15 cellular contexts compared by ENCODE assay signal in the genomic region with DNA sequence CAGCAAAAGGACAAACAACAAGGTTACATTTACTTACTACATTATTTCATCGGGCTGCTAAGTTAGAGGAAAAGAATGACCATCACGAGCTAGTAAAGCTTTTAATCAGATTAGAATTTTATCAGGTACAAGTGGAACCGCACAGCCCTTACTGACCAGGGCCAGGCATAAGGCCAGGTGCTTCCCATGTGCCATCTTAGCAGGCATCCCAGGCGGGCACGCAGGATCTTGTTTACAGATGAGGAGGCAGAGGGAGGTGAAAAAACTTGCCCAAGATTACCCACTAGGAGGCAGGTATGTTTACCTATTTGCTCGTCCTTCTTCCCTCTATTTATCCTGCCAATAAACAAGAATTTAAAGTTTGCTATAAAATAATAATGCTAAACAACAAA. TPM values are rescaled to one million over a fixed set of nuclear protein-coding genes. Genes with fewer than 3 reads are reported as not detected.
DNase-seq lines count a peak whose midpoint lies in the region; ATAC-seq, FAIRE-seq and TF ChIP-seq lines count a peak whose summit lies in the region.
"Had no signal": no experiment of that assay in that cellular context is flagged by ENCODE, and none has a peak within 500 bp of the region (broad histone marks: within the 10 kb centered on the region; RNA-seq: fewer than 3 reads in every experiment).

No MANE protein-coding gene starts in this region.

- H3K27ac ChIP-seq in IMR-90 (ENCODE audit: insufficient read depth, low read length) (no peak overlapping the region), SJCRH30 (no peak overlapping the region)

- peaks cover 29 to 64% of the 10 kb centered on the region in 2 experiments for H3K79me1 ChIP-seq in IMR-90 (ENCODE audit: low read depth in 1 of 2, low read length in 2 of 2)

- H3K9me1 ChIP-seq in IMR-90 (ENCODE audit: insufficient read depth, low read length): peaks cover 14% of the 10 kb centered on the region

- H4K20me1 ChIP-seq in IMR-90 (ENCODE audit: insufficient read depth, low read length): peaks cover 25% of the 10 kb centered on the region

- H3K27me3 Mint-ChIP-seq in activated CD8-positive, alpha-beta T cell treated with anti-CD3 and anti-CD28 coated beads for 36 hours: no peaks in the 10 kb centered on the region
- no peaks in the 10 kb centered on the region for H3K27me3 Mint-ChIP-seq in activated CD8-positive, alpha-beta T cell treated with anti-CD3 and anti-CD28 coated beads, Interleukin-2, amount 10 ng/mL, durations not matched to agents 7 days and 5 days (ENCODE audit: low read depth)
- H3K27me3 Mint-ChIP-seq: activated CD4-positive, alpha-beta T cell treated with anti-CD3 and anti-CD28 coated beads, Interleukin-2, amount 10 ng/mL, durations not matched to agents 7 days and 5 days had no signal

- dilution Hi-C loops in IMR-90 (cut with HindIII; ENCODE audit: low sequenced_read_pairs, unreplicated experiment): no loop called here

- WGBS in IMR-90 (ENCODE audit: extremely low coverage in 2 of 2, insufficient read length in 1 of 2), 2 experiments: no CpG with 5 or more reads among the region's 6 CpGs

- no peak for TF ChIP-seq CTCF in activated CD8-positive, alpha-beta T cell treated with anti-CD3 and anti-CD28 coated beads for 36 hours (IDR thresholded peaks at IDR 0.05)
- TF ChIP-seq CTCF in IMR-90 (conservative IDR thresholded peaks at IDR 0.05; ENCODE audit: low read depth, low read length) (no peak), bronchial epithelial cell (IDR thresholded peaks at IDR 0.05; ENCODE audit: insufficient read depth, low read length, severe bottlenecking) (peak; percentile 37), retinal pigment epithelial cell (conservative IDR thresholded peaks at IDR 0.05; ENCODE audit: low read depth, low read length) (no peak)

- no peak for FAIRE-seq in bronchial epithelial cell (lab: Jason Lieb, UNC)
- FAIRE-seq: astrocyte, endometrium, H54 had no signal

- no peak overlapping the region for H3K23ac ChIP-seq in IMR-90 (ENCODE audit: low read depth, low read length)

- H3K27ac Mint-ChIP-seq in activated CD8-positive, alpha-beta T cell treated with anti-CD3 and anti-CD28 coated beads for 36 hours: peak overlapping the region; percentile 32
- H3K27ac Mint-ChIP-seq in activated CD8-positive, alpha-beta T cell treated with anti-CD3 and anti-CD28 coated beads, Interleukin-2, amount 10 ng/mL, durations not matched to agents 7 days and 5 days: no peak overlapping the region

- no peak overlapping the region for H3K4ac ChIP-seq in IMR-90 (ENCODE audit: low read depth, low read length)

- H3K27me3 ChIP-seq in IMR-90 (ENCODE audit: control insufficient read depth, insufficient read depth, low read length) (no peaks in the 10 kb centered on the region), bronchial epithelial cell (ENCODE audit: control insufficient read depth, insufficient read depth, low read length) (no peaks in the 10 kb centered on the region), SJCRH30 (no peaks in the 10 kb centered on the region)

- DNase-seq in activated CD8-positive, alpha-beta T cell treated with anti-CD3 and anti-CD28 coated beads for 36 hours: no peak
- no peak for DNase-seq in activated CD8-positive, alpha-beta T cell treated with anti-CD3 and anti-CD28 coated beads, Interleukin-2, amount 10 ng/mL, durations not matched to agents 7 days and 5 days
- DNase-seq in IMR-90 (no peak), bronchial epithelial cell (ENCODE audit: low read depth) (peak; percentile 68), retinal pigment epithelial cell (ENCODE audit: low read depth) (peak; percentile 63), NCI-H1930 (lab: John Stamatoyannopoulos, UW) (no peak), SJCRH30 (no peak), amniotic stem cell (lab: John Stamatoyannopoulos, UW) (no peak)
- DNase-seq: activated CD4-positive, alpha-beta T cell treated with anti-CD3 and anti-CD28 coated beads, Interleukin-2, amount 10 ng/mL, durations not matched to agents 7 days and 5 days; GDM1; Kasumi-1; natural killer cell had no signal

- H3K36me3 ChIP-seq in IMR-90 (ENCODE audit: control insufficient read depth, insufficient read depth, low read length) (peaks cover 5% of the 10 kb centered on the region), bronchial epithelial cell (ENCODE audit: control insufficient read depth, insufficient read depth, low read length) (peaks cover 12% of the 10 kb centered on the region), SJCRH30 (peaks cover 3% of the 10 kb centered on the region; the same call in 1 of the 2 replicates)

- H3K4me2 ChIP-seq in IMR-90 (ENCODE audit: low read depth, low read length): no peak overlapping the region

- peaks cover 84% of the 10 kb centered on the region for H3K36me3 Mint-ChIP-seq in activated CD8-positive, alpha-beta T cell treated with anti-CD3 and anti-CD28 coated beads for 36 hours (ENCODE audit: low read depth)
- peaks cover 83% of the 10 kb centered on the region for H3K36me3 Mint-ChIP-seq in activated CD8-positive, alpha-beta T cell treated with anti-CD3 and anti-CD28 coated beads, Interleukin-2, amount 10 ng/mL, durations not matched to agents 7 days and 5 days (ENCODE audit: low read depth)
- H3K36me3 Mint-ChIP-seq: natural killer cell had no signal

- H3K9me3 Mint-ChIP-seq in activated CD8-positive, alpha-beta T cell treated with anti-CD3 and anti-CD28 coated beads for 36 hours: no peaks in the 10 kb centered on the region
- no peaks in the 10 kb centered on the region for H3K9me3 Mint-ChIP-seq in activated CD8-positive, alpha-beta T cell treated with anti-CD3 and anti-CD28 coated beads, Interleukin-2, amount 10 ng/mL, durations not matched to agents 7 days and 5 days (ENCODE audit: insufficient read depth)
- H3K9me3 Mint-ChIP-seq: activated CD4-positive, alpha-beta T cell treated with anti-CD3 and anti-CD28 coated beads, Interleukin-2, amount 10 ng/mL, durations not matched to agents 7 days and 5 days; natural killer cell had no signal

- H3K9me3 ChIP-seq in IMR-90 (ENCODE audit: control insufficient read depth, insufficient read depth, low read length) (no peaks in the 10 kb centered on the region), SJCRH30 (replicated peaks) (no peaks in the 10 kb centered on the region)

- peaks cover 96% of the 10 kb centered on the region for H3K4me1 Mint-ChIP-seq in activated CD8-positive, alpha-beta T cell treated with anti-CD3 and anti-CD28 coated beads for 36 hours (ENCODE audit: low read depth)
- peaks cover 92% of the 10 kb centered on the region for H3K4me1 Mint-ChIP-seq in activated CD8-positive, alpha-beta T cell treated with anti-CD3 and anti-CD28 coated beads, Interleukin-2, amount 10 ng/mL, durations not matched to agents 7 days and 5 days (ENCODE audit: low read depth)

- no peak overlapping the region for H3K4me3 Mint-ChIP-seq in activated CD8-positive, alpha-beta T cell treated with anti-CD3 and anti-CD28 coated beads for 36 hours
- no peak overlapping the region for H3K4me3 Mint-ChIP-seq in activated CD8-positive, alpha-beta T cell treated with anti-CD3 and anti-CD28 coated beads, Interleukin-2, amount 10 ng/mL, durations not matched to agents 7 days and 5 days

- no peak overlapping the region for H3K18ac ChIP-seq in IMR-90 (ENCODE audit: low read depth, low read length)

- no peak overlapping the region for H2AK5ac ChIP-seq in IMR-90 (ENCODE audit: low read depth, low read length)

- intact Hi-C loops in activated CD8-positive, alpha-beta T cell treated with anti-CD3 and anti-CD28 coated beads for 36 hours (cut with micrococcal nuclease): no loop called here
- intact Hi-C loops in IMR-90 (cut with micrococcal nuclease): no loop called here

- no peak overlapping the region for H2BK5ac ChIP-seq in IMR-90 (ENCODE audit: low read depth, low read length, poor library complexity, severe bottlenecking)

- H2AFZ ChIP-seq in IMR-90 (replicated peaks; ENCODE audit: low read length, poor library complexity): no peak overlapping the region

- TF ChIP-seq POLR2A in IMR-90 (IDR thresholded peaks at IDR 0.05; ENCODE audit: low read depth, low read length): no peak

- H3K14ac ChIP-seq in IMR-90 (replicated peaks; ENCODE audit: low read depth, low read length): no peak overlapping the region

- BruUV-seq in IMR-90 (replicated peaks; lab: Mats Ljungman, UMichigan): TSS peak; percentile 5

- no peak overlapping the region for H4K5ac ChIP-seq in IMR-90 (ENCODE audit: low read depth, low read length)

- H4K91ac ChIP-seq in IMR-90 (ENCODE audit: insufficient read depth, low read depth, low read length): no peak overlapping the region

- in situ Hi-C loops in IMR-90 (cut with MboI; ENCODE audit: low sequenced_read_pairs): no loop called here

- H3K4me1 ChIP-seq in IMR-90 (ENCODE audit: control insufficient read depth, insufficient read depth, low read length): peaks cover 5% of the 10 kb centered on the region
- peaks cover 8% of the 10 kb centered on the region for H3K4me1 ChIP-seq in SJCRH30

- TF ChIP-seq RAD21 in IMR-90 (IDR thresholded peaks at IDR 0.05; ENCODE audit: low read length): no peak

- H2AK9ac ChIP-seq in IMR-90 (replicated peaks; ENCODE audit: low read depth, low read length, poor library complexity): no peak overlapping the region

- CTCF ChIA-PET in activated CD8-positive, alpha-beta T cell treated with anti-CD3 and anti-CD28 coated beads for 36 hours (lab: Charles Lee): interaction anchor here (0.9 to 1.5 kb wide), 7 partner anchors 11 to 326 kb away, joined by 3 to 7 read pairs (median 4); a partner anchor contains a TSS
- CTCF ChIA-PET in activated CD8-positive, alpha-beta T cell treated with anti-CD3 and anti-CD28 coated beads, Interleukin-2, amount 10 ng/mL, durations not matched to agents 7 days and 5 days (lab: Charles Lee): interaction anchor here (1.0 to 1.9 kb wide), 8 partner anchors 11 to 164 kb away, joined by 3 to 7 read pairs (median 4); a partner anchor contains a TSS
- CTCF ChIA-PET in IMR-90 (lab: Yijun Ruan, JAX): no interaction called here

- H2BK15ac ChIP-seq in IMR-90 (ENCODE audit: low read depth, low read length): no peak overlapping the region

- no peak overlapping the region for H3K56ac ChIP-seq in IMR-90 (ENCODE audit: extremely low read depth, insufficient read depth, low read length)

- H3K4me3 ChIP-seq in IMR-90 (ENCODE audit: insufficient read depth, low read depth, low read length) (no peak overlapping the region), bronchial epithelial cell (ENCODE audit: low read depth, low read length) (no peak overlapping the region), retinal pigment epithelial cell (ENCODE audit: low read length) (peak overlapping the region; percentile 3), SJCRH30 (no peak overlapping the region)

- ATAC-seq in activated CD8-positive, alpha-beta T cell treated with anti-CD3 and anti-CD28 coated beads for 36 hours: no peak
- no peak for ATAC-seq in activated CD8-positive, alpha-beta T cell treated with anti-CD3 and anti-CD28 coated beads, Interleukin-2, amount 10 ng/mL, durations not matched to agents 7 days and 5 days
- no peak for ATAC-seq in IMR-90 (ENCODE audit: low read depth)

- H2BK120ac ChIP-seq in IMR-90 (ENCODE audit: low read depth, low read length): no peak overlapping the region

- H2BK20ac ChIP-seq in IMR-90 (ENCODE audit: low read depth, low read length): no peak overlapping the region

- POLR2A ChIA-PET in activated CD8-positive, alpha-beta T cell treated with anti-CD3 and anti-CD28 coated beads for 36 hours (lab: Charles Lee): interaction anchor here (0.9 to 4.4 kb wide), 6 partner anchors 10 to 191 kb away, joined by 3 to 22 read pairs (median 3); a partner anchor contains a TSS
- POLR2A ChIA-PET in activated CD8-positive, alpha-beta T cell treated with anti-CD3 and anti-CD28 coated beads, Interleukin-2, amount 10 ng/mL, durations not matched to agents 7 days and 5 days (lab: Charles Lee): interaction anchor here (1.2 to 2.6 kb wide), 4 partner anchors 11 to 159 kb away, joined by 4 to 13 read pairs (median 6); a partner anchor contains a TSS
- POLR2A ChIA-PET in IMR-90 (lab: Charles Lee; ENCODE audit: unreplicated experiment): no interaction called here

- H4K8ac ChIP-seq in IMR-90 (ENCODE audit: low read depth in 2 of 2, low read length in 2 of 2): no peak overlapping the region

- H3K9ac ChIP-seq in IMR-90 (ENCODE audit: low read depth, low read length): no peak overlapping the region

RNA-seq across cellular contexts. Expression of a gene that starts 10.7 kb away (rescaled TPM):
- 100 to 1,000 TPM; 199 to 206 TPM for total RNA-seq in activated CD8-positive, alpha-beta T cell treated with anti-CD3 and anti-CD28 coated beads for 36 hours
- total RNA-seq in activated CD8-positive, alpha-beta T cell treated with anti-CD3 and anti-CD28 coated beads, Interleukin-2, amount 10 ng/mL, durations not matched to agents 7 days and 5 days: 100 to 1,000 TPM; 177 to 180 TPM
- 145 and 179 TPM in 2 replicates for total RNA-seq in IMR-90 (2012; rRNA removed)
- polyA plus RNA-seq in IMR-90 (2012; rRNA removed): 83.8 and 87.6 TPM in 2 replicates
- 48.4 and 65.5 TPM in 2 replicates for polyA plus RNA-seq in IMR-90 (2012; cell fraction: cytosol; rRNA removed)
- 47.4 and 74.1 TPM in 2 replicates for polyA plus RNA-seq in IMR-90 (2012; cell fraction: nucleus; rRNA removed; ENCODE audit: low replicate concordance)
- 314 and 407 TPM in 2 replicates for total RNA-seq in bronchial epithelial cell
- 41.9 and 44.6 TPM in 2 replicates for total RNA-seq in SJCRH30 (2014; rRNA removed; shearing (Covaris generic))

Comparison
In these comparisons a context has a peak if more than half of its experiments do, and no peak if none do; other contexts are left out.
1. DNase-seq: peak in bronchial epithelial cell (single experiment) and retinal pigment epithelial cell (single experiment); none in activated CD8-positive, alpha-beta T cell treated with anti-CD3 and anti-CD28 coated beads for 36 hours (single experiment), activated CD8-positive, alpha-beta T cell treated with anti-CD3 and anti-CD28 coated beads, Interleukin-2, amount 10 ng/mL, durations not matched to agents 7 days and 5 days (single experiment), IMR-90 (single experiment), NCI-H1930 (0 of 2), SJCRH30 (0 of 2) and amniotic stem cell (single experiment).